15 cellular contexts compared by ENCODE assay signal in the genomic region with DNA sequence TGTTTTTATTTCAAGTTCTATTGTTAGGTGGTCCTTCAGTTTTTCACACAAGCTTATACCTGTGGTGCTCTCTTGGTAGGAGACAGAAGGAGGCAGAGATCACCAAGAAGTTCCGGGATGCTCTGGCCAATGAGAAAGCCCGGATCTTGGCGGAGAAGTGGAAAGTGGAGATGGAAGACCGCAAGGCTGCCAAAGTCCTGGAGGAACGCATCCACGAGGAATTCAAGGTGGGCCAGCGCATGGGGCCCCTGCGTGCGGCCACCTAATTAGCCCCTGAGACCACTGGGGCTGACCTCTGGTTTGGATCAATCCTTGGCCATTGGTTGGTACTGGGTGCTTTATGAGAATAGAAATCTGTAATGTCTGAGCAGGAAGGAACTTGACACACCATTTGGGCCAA. TPM values are rescaled to one million over a fixed set of nuclear protein-coding genes. Genes with fewer than 3 reads are reported as not detected.
DNase-seq lines count a peak whose midpoint lies in the region; ATAC-seq and TF ChIP-seq lines count a peak whose summit lies in the region.
"Had no signal": no experiment of that assay in that cellular context is flagged by ENCODE, and none has a peak within 500 bp of the region (broad histone marks: within the 10 kb centered on the region; RNA-seq: fewer than 3 reads in every experiment).

No MANE protein-coding gene starts in this region.

- H3K36me3 Mint-ChIP-seq in activated CD8-positive, alpha-beta T cell treated with anti-CD3 and anti-CD28 coated beads, Interleukin-2, amount 10 ng/mL, durations not matched to agents 7 days and 5 days (ENCODE audit: low read depth): no peaks in the 10 kb centered on the region
- H3K36me3 Mint-ChIP-seq in activated CD8-positive, alpha-beta T cell treated with anti-CD3 and anti-CD28 coated beads for 36 hours (ENCODE audit: low read depth): no peaks in the 10 kb centered on the region
- no peaks in the 10 kb centered on the region for H3K36me3 Mint-ChIP-seq in type B pancreatic cell
- H3K36me3 Mint-ChIP-seq: CD8-positive, alpha-beta T cell had no signal

- no peak for ATAC-seq in activated CD8-positive, alpha-beta T cell treated with anti-CD3 and anti-CD28 coated beads, Interleukin-2, amount 10 ng/mL, durations not matched to agents 7 days and 5 days
- ATAC-seq in activated CD8-positive, alpha-beta T cell treated with anti-CD3 and anti-CD28 coated beads for 36 hours: no peak
- ATAC-seq in sciatic nerve: no peak
- ATAC-seq: CD8-positive, alpha-beta T cell had no signal

- CTCF ChIA-PET in activated CD8-positive, alpha-beta T cell treated with anti-CD3 and anti-CD28 coated beads, Interleukin-2, amount 10 ng/mL, durations not matched to agents 7 days and 5 days (lab: Charles Lee): no interaction called here
- CTCF ChIA-PET in activated CD8-positive, alpha-beta T cell treated with anti-CD3 and anti-CD28 coated beads for 36 hours (lab: Charles Lee): no interaction called here

- POLR2A ChIA-PET in activated CD8-positive, alpha-beta T cell treated with anti-CD3 and anti-CD28 coated beads, Interleukin-2, amount 10 ng/mL, durations not matched to agents 7 days and 5 days (lab: Charles Lee): no interaction called here
- POLR2A ChIA-PET in activated CD8-positive, alpha-beta T cell treated with anti-CD3 and anti-CD28 coated beads for 36 hours (lab: Charles Lee): no interaction called here

- H3K27me3 Mint-ChIP-seq in activated CD8-positive, alpha-beta T cell treated with anti-CD3 and anti-CD28 coated beads, Interleukin-2, amount 10 ng/mL, durations not matched to agents 7 days and 5 days (ENCODE audit: low read depth): peaks cover 7% of the 10 kb centered on the region
- H3K27me3 Mint-ChIP-seq in activated CD8-positive, alpha-beta T cell treated with anti-CD3 and anti-CD28 coated beads for 36 hours: no peaks in the 10 kb centered on the region
- H3K27me3 Mint-ChIP-seq in type B pancreatic cell: peaks cover 11% of the 10 kb centered on the region

- H3K27ac Mint-ChIP-seq in activated CD8-positive, alpha-beta T cell treated with anti-CD3 and anti-CD28 coated beads, Interleukin-2, amount 10 ng/mL, durations not matched to agents 7 days and 5 days: no peak overlapping the region
- H3K27ac Mint-ChIP-seq in activated CD8-positive, alpha-beta T cell treated with anti-CD3 and anti-CD28 coated beads for 36 hours: no peak overlapping the region
- no peak overlapping the region for H3K27ac Mint-ChIP-seq in type B pancreatic cell
- H3K27ac Mint-ChIP-seq: B cell; CD4-positive, CD25-positive, alpha-beta regulatory T cell; CD8-positive, alpha-beta T cell had no signal

- DNase-seq in activated CD8-positive, alpha-beta T cell treated with anti-CD3 and anti-CD28 coated beads, Interleukin-2, amount 10 ng/mL, durations not matched to agents 7 days and 5 days: peak; percentile 4
- no peak for DNase-seq in activated CD8-positive, alpha-beta T cell treated with anti-CD3 and anti-CD28 coated beads for 36 hours
- DNase-seq in mucosa of gallbladder (ENCODE audit: low spot score) (peak; percentile 5), type B pancreatic cell (ENCODE audit: extremely low spot score, unreplicated experiment) (peak; percentile 36), sciatic nerve (ENCODE audit: low spot score) (no peak), GM19238 (ENCODE audit: insufficient read length, low spot score) (no peak)
- DNase-seq: Caco-2; CD4-positive, CD25-positive, alpha-beta regulatory T cell; CD8-positive, alpha-beta T cell; DMS153; DND-41; GM23248; H7; HCEC 1CT had no signal

- no peaks in the 10 kb centered on the region for H3K4me1 Mint-ChIP-seq in activated CD8-positive, alpha-beta T cell treated with anti-CD3 and anti-CD28 coated beads, Interleukin-2, amount 10 ng/mL, durations not matched to agents 7 days and 5 days (ENCODE audit: low read depth)
- H3K4me1 Mint-ChIP-seq in activated CD8-positive, alpha-beta T cell treated with anti-CD3 and anti-CD28 coated beads for 36 hours (ENCODE audit: low read depth): no peaks in the 10 kb centered on the region
- peaks cover 4% of the 10 kb centered on the region for H3K4me1 Mint-ChIP-seq in type B pancreatic cell (ENCODE audit: unreplicated experiment)
- H3K4me1 Mint-ChIP-seq: B cell; CD4-positive, CD25-positive, alpha-beta regulatory T cell had no signal

- TF ChIP-seq CTCF in activated CD8-positive, alpha-beta T cell treated with anti-CD3 and anti-CD28 coated beads for 36 hours (IDR thresholded peaks at IDR 0.05): no peak
- TF ChIP-seq CTCF in type B pancreatic cell (conservative IDR thresholded peaks at IDR 0.05): no peak

- H3K4me3 Mint-ChIP-seq in activated CD8-positive, alpha-beta T cell treated with anti-CD3 and anti-CD28 coated beads, Interleukin-2, amount 10 ng/mL, durations not matched to agents 7 days and 5 days: no peak overlapping the region
- H3K4me3 Mint-ChIP-seq in activated CD8-positive, alpha-beta T cell treated with anti-CD3 and anti-CD28 coated beads for 36 hours: no peak overlapping the region
- no peak overlapping the region for H3K4me3 Mint-ChIP-seq in type B pancreatic cell
- H3K4me3 Mint-ChIP-seq: B cell; CD4-positive, CD25-positive, alpha-beta regulatory T cell; CD8-positive, alpha-beta T cell had no signal

- no peaks in the 10 kb centered on the region for H3K9me3 Mint-ChIP-seq in activated CD8-positive, alpha-beta T cell treated with anti-CD3 and anti-CD28 coated beads, Interleukin-2, amount 10 ng/mL, durations not matched to agents 7 days and 5 days (ENCODE audit: insufficient read depth)
- H3K9me3 Mint-ChIP-seq in activated CD8-positive, alpha-beta T cell treated with anti-CD3 and anti-CD28 coated beads for 36 hours: no peaks in the 10 kb centered on the region
- no peaks in the 10 kb centered on the region for H3K9me3 Mint-ChIP-seq in type B pancreatic cell
- H3K9me3 Mint-ChIP-seq: CD4-positive, CD25-positive, alpha-beta regulatory T cell; CD8-positive, alpha-beta T cell had no signal

- intact Hi-C loops in activated CD8-positive, alpha-beta T cell treated with anti-CD3 and anti-CD28 coated beads for 36 hours (cut with micrococcal nuclease): no loop called here
- intact Hi-C loops in sciatic nerve (cut with DNase I): no loop called here

RNA-seq across cellular contexts. Expression of a gene that starts 33.6 kb away (rescaled TPM):
- total RNA-seq in activated CD8-positive, alpha-beta T cell treated with anti-CD3 and anti-CD28 coated beads, Interleukin-2, amount 10 ng/mL, durations not matched to agents 7 days and 5 days: under 1 TPM; 0.13 to 0.21 TPM
- total RNA-seq in activated CD8-positive, alpha-beta T cell treated with anti-CD3 and anti-CD28 coated beads for 36 hours: under 1 TPM; 0.11 to 0.20 TPM
- total RNA-seq in mucosa of gallbladder (not detected), type B pancreatic cell (ENCODE audit: low replicate concordance) (0.07 and 0.10 TPM in 2 replicates), sciatic nerve (0.18 TPM)
- total RNA-seq: GM23248, H7 had no signal

Comparison
In these comparisons a context has a peak if more than half of its experiments do, and no peak if none do; other contexts are left out.
1. DNase-seq: peak in activated CD8-positive, alpha-beta T cell treated with anti-CD3 and anti-CD28 coated beads, Interleukin-2, amount 10 ng/mL, durations not matched to agents 7 days and 5 days (single experiment), mucosa of gallbladder (single experiment) and type B pancreatic cell (single experiment); none in activated CD8-positive, alpha-beta T cell treated with anti-CD3 and anti-CD28 coated beads for 36 hours (single experiment), sciatic nerve (single experiment) and GM19238 (single experiment).